12 cellular contexts compared by ENCODE assay signal in the genomic region with DNA sequence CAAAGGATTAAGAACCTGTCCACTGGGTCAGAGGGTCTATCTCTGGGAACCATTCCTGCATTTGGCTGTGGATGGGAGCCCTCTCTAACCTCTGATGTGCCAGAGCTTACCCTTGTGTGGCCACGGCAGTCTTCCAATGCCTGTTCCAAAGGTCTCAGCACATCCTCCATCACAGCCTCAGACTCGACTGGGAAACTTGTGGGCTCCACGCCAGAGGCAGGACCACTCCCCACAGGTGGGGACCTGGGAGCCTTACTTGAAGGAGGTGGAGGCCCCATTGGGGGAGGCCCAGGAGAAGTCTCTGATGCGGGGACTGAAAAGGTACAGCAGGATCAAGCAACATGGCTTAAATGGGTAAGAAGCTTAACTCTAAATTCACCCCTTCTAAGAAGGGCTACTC. TPM values are rescaled to one million over a fixed set of nuclear protein-coding genes. Genes with fewer than 3 reads are reported as not detected.
"Had no signal": no experiment of that assay in that cellular context is flagged by ENCODE, and none has a peak within 500 bp of the region (broad histone marks: within the 10 kb centered on the region; RNA-seq: fewer than 3 reads in every experiment).

No MANE protein-coding gene starts in this region.

- ATAC-seq: heart right ventricle; left lung; stimulated activated memory B cell treated with anti-CD40 and anti-IgM and Interleukin-4, amounts not matched to agents 10 μg/mL and 1 μg/mL and 100 μg/mL, for 72 hours had no signal

- H3K27ac ChIP-seq: right atrium auricular region had no signal

- DNase-seq: activated CD4-positive, alpha-beta T cell treated with anti-CD3 and anti-CD28 coated beads, Interleukin-2, amount 50 U/mL, for 4 hours; activated gamma-delta T cell; heart right ventricle; islet precursor cell; left lung; SHP77; small intestine had no signal

- H3K4me3 ChIP-seq: adrenal gland, heart right ventricle, left lung, right atrium auricular region had no signal

- H3K9me3 Mint-ChIP-seq: stimulated activated memory B cell treated with anti-CD40 and anti-IgM and Interleukin-4, amounts not matched to agents 10 μg/mL and 1 μg/mL and 100 μg/mL, for 72 hours had no signal

- H3K27me3 Mint-ChIP-seq: stimulated activated memory B cell treated with anti-CD40 and anti-IgM and Interleukin-4, amounts not matched to agents 10 μg/mL and 1 μg/mL and 100 μg/mL, for 72 hours had no signal

- H3K9me3 ChIP-seq: adrenal gland, heart right ventricle, left lung, right atrium auricular region had no signal

- H3K4me3 Mint-ChIP-seq: stimulated activated memory B cell treated with anti-CD40 and anti-IgM and Interleukin-4, amounts not matched to agents 10 μg/mL and 1 μg/mL and 100 μg/mL, for 72 hours had no signal

- H3K27me3 ChIP-seq: adrenal gland, heart right ventricle, left lung, right atrium auricular region had no signal

RNA-seq across cellular contexts. Expression of a gene that starts 4.4 kb away (rescaled TPM):
- total RNA-seq: frontal cortex, temporal lobe had no signal
